35 cellular contexts compared by ENCODE assay signal in genomic region chr16:66438536-66438935, GRCh38. TPM values are rescaled to one million over a fixed set of nuclear protein-coding genes. Genes with fewer than 3 reads are reported as not detected.
"Had no signal": no experiment of that assay in that cellular context is flagged by ENCODE, and none has a peak within 500 bp of the region (broad histone marks: within the 10 kb centered on the region; RNA-seq: fewer than 3 reads in every experiment).

No MANE protein-coding gene starts in this region.

- ATAC-seq: activated naive CD4-positive, alpha-beta T cell treated with anti-CD3 and anti-CD28 coated beads, Interleukin-2, amount 50 U/mL, for 72 hours; activated naive CD8-positive, alpha-beta T cell treated with anti-CD3 and anti-CD28 coated beads, Interleukin-2, amount 50 U/mL, for 24 hours; activated T-cell treated with anti-CD3 and anti-CD28 coated beads, Interleukin-2, amount 50 U/mL, for 4 hours; activated T-cell treated with anti-CD3 and anti-CD28 coated beads, Interleukin-2, amount 50 U/mL, for 72 hours; activated T-helper 17 cell treated with anti-CD3 and anti-CD28 coated beads, Interleukin-2, amount 50 U/mL, for 72 hours; body of pancreas had no signal

- H3K27ac ChIP-seq: adrenal gland, ascending aorta, body of pancreas, brain microvascular endothelial cell, breast epithelium, cardiac muscle cell had no signal

- H3K4me1 ChIP-seq: adrenal gland, ascending aorta, body of pancreas, breast epithelium had no signal

- DNase-seq: activated effector memory CD4-positive, alpha-beta T cell treated with anti-CD3 and anti-CD28 coated beads, Interleukin-2, amount 50 U/mL, for 16 hours; activated effector memory CD4-positive, alpha-beta T cell treated with Interleukin-2 at 50 U/mL for 16 hours; activated gamma-delta T cell; activated gamma-delta T cell treated with Interleukin-2 at 50 U/mL for 16 hours; activated naive CD4-positive, alpha-beta T cell; activated naive CD4-positive, alpha-beta T cell treated with anti-CD3 and anti-CD28 coated beads for 36 hours; activated naive CD4-positive, alpha-beta T cell treated with anti-CD3 and anti-CD28 coated beads, Interleukin-2, amount 10 ng/mL, durations not matched to agents 7 days and 5 days; activated naive CD4-positive, alpha-beta T cell treated with anti-CD3 and anti-CD28 coated beads, Interleukin-2, amount 50 U/mL, for 16 hours; activated naive CD4-positive, alpha-beta T cell treated with Interleukin-2 at 50 U/mL for 16 hours; activated naive CD8-positive, alpha-beta T cell treated with anti-CD3 and anti-CD28 coated beads for 36 hours; activated naive CD8-positive, alpha-beta T cell treated with anti-CD3 and anti-CD28 coated beads, Interleukin-2, amount 10 ng/mL, durations not matched to agents 7 days and 5 days; activated naive CD8-positive, alpha-beta T cell treated with anti-CD3 and anti-CD28 coated beads, Interleukin-2, amount 50 U/mL, for 24 hours; activated T-cell treated with anti-CD3 and anti-CD28 coated beads for 4 hours; activated T-cell treated with anti-CD3 and anti-CD28 coated beads, Interleukin-2, amount 50 U/mL, for 1 hour; activated T-cell treated with anti-CD3 and anti-CD28 coated beads, Interleukin-2, amount 50 U/mL, for 24 hours; activated T-cell treated with anti-CD3 and anti-CD28 coated beads, Interleukin-2, amount 50 U/mL, for 4 hours; activated T-cell treated with anti-CD3 and anti-CD28 coated beads, Interleukin-2, amount 50 U/mL, for 48 hours; activated T-cell treated with anti-CD3 and anti-CD28 coated beads, Interleukin-2, amount 50 U/mL, for 72 hours; adrenal gland; amniotic stem cell; amygdala; anterior cingulate cortex; body of pancreas; brain microvascular endothelial cell; caudate nucleus; central memory CD4-positive, alpha-beta T cell; cerebellar nuclear complex had no signal

- H3K27me3 ChIP-seq: ascending aorta, body of pancreas, breast epithelium had no signal

- H3K36me3 ChIP-seq: adrenal gland, ascending aorta, brain microvascular endothelial cell, breast epithelium, cardiac muscle cell had no signal

- H3K4me3 ChIP-seq: adrenal gland, ascending aorta, body of pancreas, breast epithelium, cardiac muscle cell had no signal

- H3K9me3 ChIP-seq: adrenal gland, ascending aorta, body of pancreas, breast epithelium had no signal

RNA-seq across cellular contexts. Expression of gene BEAN1, which starts 11.4 kb away (rescaled TPM):
- total RNA-seq: activated naive CD4-positive, alpha-beta T cell treated with anti-CD3 and anti-CD28 coated beads for 36 hours; activated naive CD4-positive, alpha-beta T cell treated with anti-CD3 and anti-CD28 coated beads, Interleukin-2, amount 50 U/mL, for 72 hours; activated naive CD8-positive, alpha-beta T cell treated with anti-CD3 and anti-CD28 coated beads for 36 hours; activated naive CD8-positive, alpha-beta T cell treated with anti-CD3 and anti-CD28 coated beads, Interleukin-2, amount 10 ng/mL, durations not matched to agents 7 days and 5 days; activated T-cell treated with anti-CD3 and anti-CD28 coated beads, Interleukin-2, amount 50 U/mL, for 4 hours; activated T-cell treated with anti-CD3 and anti-CD28 coated beads, Interleukin-2, amount 50 U/mL, for 72 hours; activated T-helper 1 cell treated with anti-CD3 and anti-CD28 coated beads, Interleukin-12 subunit alpha, Interleukin-12 subunit beta, Interleukin-2, Interleukin-4 antibody, amounts not matched to agents 30 ng/mL and 10 ng/mL and 1 ng/mL, durations not matched to agents 14 hours and 24 hours and 36 hours; activated T-helper 17 cell treated with anti-CD3 and anti-CD28 coated beads, Interleukin-2, amount 50 U/mL, for 72 hours; activated T-helper 2 cell treated with anti-CD3 and anti-CD28 coated beads, Interferon-gamma antibody, Interleukin-2, Interleukin-4, amounts not matched to agents 10 μg/mL and 5 μg/mL and 100 μg/mL, durations not matched to agents 14 hours and 24 hours and 36 hours; ascending aorta; body of pancreas; bronchial epithelial cell had no signal
